Comparison of ENCODE assay signal across 1 cellular context in the genomic region with DNA sequence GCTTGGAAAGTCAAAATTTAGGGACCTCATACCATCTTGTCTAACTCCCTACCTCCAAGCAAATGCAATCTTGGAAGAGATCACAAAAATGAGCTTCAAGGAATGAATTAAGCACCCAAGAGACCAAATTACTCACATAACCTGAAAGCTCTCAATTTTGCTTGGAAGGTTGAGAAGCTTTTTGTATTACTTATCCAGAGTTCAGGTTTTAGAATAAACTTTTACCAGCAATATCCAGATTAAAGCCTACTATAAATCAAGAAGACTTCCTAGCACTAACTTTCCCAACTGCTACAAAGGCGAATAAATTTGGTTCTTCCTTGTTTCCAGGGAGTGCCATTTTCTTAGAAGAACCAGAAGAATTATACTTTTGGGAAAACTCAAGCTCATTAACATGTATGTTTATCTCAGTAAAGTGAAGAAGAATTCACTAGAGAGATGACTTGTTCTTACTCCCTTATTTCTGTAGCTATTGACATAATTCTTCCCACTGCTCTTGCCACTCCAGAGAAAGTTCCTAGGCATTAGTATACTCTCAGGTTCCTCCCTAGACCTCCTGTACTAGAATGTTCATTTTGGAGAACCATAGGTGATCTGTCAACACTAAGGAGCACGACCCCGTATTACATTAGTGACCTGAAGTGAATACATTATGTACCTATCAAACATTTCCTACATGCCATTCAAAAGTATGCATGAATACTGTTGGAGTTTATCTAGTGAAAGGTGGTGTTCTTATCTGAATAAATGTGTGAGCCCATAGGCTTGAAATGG.
TF ChIP-seq lines count a peak whose summit lies in the region.

No MANE protein-coding gene starts in this region.

TF ChIP-seq in K562, 482 proteins besides CTCF, POLR2A, EP300 and RAD21 (continued from another document):
- TF ChIP-seq SIN3A (IDR thresholded peaks at IDR 0.05; ENCODE audit: borderline replicate concordance in 2 of 2, control insufficient read depth in 1 of 2, low read depth in 2 of 2, low read length in 2 of 2) (no peak), ZNF583 (CRISPR knock-in tag; IDR thresholded peaks at IDR 0.05) (no peak)
